Comparison of ENCODE assay signal across 18 cellular contexts in genomic region chr15:85591622-85592021, GRCh38.
"Had no signal": no experiment of that assay in that cellular context is flagged by ENCODE, and none has a peak within 500 bp of the region (broad histone marks: within the 10 kb centered on the region; RNA-seq: fewer than 3 reads in every experiment).

No MANE protein-coding gene starts in this region.

- FAIRE-seq: TTC549 had no signal

- H3K36me3 ChIP-seq: prostate gland had no signal

- H3K4me3 ChIP-seq: mucosa of descending colon, prostate gland, upper lobe of right lung had no signal

- H3K4me1 ChIP-seq: prostate gland had no signal

- ATAC-seq: activated T-helper 17 cell treated with anti-CD3 and anti-CD28 coated beads, Interleukin-2, amount 50 U/mL, for 72 hours; mucosa of descending colon; natural killer cell; upper lobe of right lung had no signal

- H3K27me3 ChIP-seq: upper lobe of right lung had no signal

- H3K9me3 ChIP-seq: mucosa of descending colon, prostate gland, upper lobe of right lung had no signal

- DNase-seq: activated B cell treated with CpG ODN at 0.5 μM for 24 hours; activated CD4-positive, alpha-beta T cell treated with anti-CD3 and anti-CD28 coated beads, Interleukin-2, amount 10 ng/mL, durations not matched to agents 7 days and 5 days; activated naive CD4-positive, alpha-beta T cell treated with anti-CD3 and anti-CD28 coated beads for 36 hours; activated T-cell treated with anti-CD3 and anti-CD28 coated beads for 4 hours; central memory CD4-positive, alpha-beta T cell; cortex of kidney; effector CD8-positive, alpha-beta T cell; hypothalamus; mucosa of descending colon; natural killer cell; nucleus accumbens; stimulated activated CD4-positive, alpha-beta T cell treated with anti-CD3 and anti-CD28 coated beads, Interleukin-12 subunit alpha, Interleukin-12 subunit beta, amount 100 ng/mL, for 4 hours; stimulated activated naive CD4-positive, alpha-beta T cell; substantia nigra; upper lobe of right lung had no signal

- H3K27ac ChIP-seq: prostate gland had no signal
